Comparison of ENCODE assay signal across 1 cellular context in genomic region chr5:119280380-119280779, GRCh38.
TF ChIP-seq lines count a peak whose summit lies in the region.

No MANE protein-coding gene starts in this region.

TF ChIP-seq in SK-N-SH treated with all-trans-retinoic acid at 6 μM for 48 hours, 23 proteins besides CTCF, POLR2A, EP300 and RAD21 (continued from another document):
- no peak for TF ChIP-seq TSHZ2 (CRISPR knock-in tag; IDR thresholded peaks at IDR 0.05)
- TF ChIP-seq CSRNP3 (CRISPR knock-in tag; IDR thresholded peaks at IDR 0.05) = no peak
